In genomic region chr4:148874331-148874730, GRCh38 we compare ENCODE assay signal across 24 cellular contexts.
DNase-seq lines count a peak whose midpoint lies in the region; ATAC-seq and TF ChIP-seq lines count a peak whose summit lies in the region.
"Had no signal": no experiment of that assay in that cellular context is flagged by ENCODE, and none has a peak within 500 bp of the region (broad histone marks: within the 10 kb centered on the region; RNA-seq: fewer than 3 reads in every experiment).

No MANE protein-coding gene starts in this region.

- no peaks in the 10 kb centered on the region for H3K4me1 ChIP-seq in OCI-LY3 (ENCODE audit: low read length)
- H3K4me1 ChIP-seq: upper lobe of left lung had no signal

- peak; percentile 14 for DNase-seq in epithelial cell of esophagus (ENCODE audit: low read depth)
- DNase-seq in myocyte (ENCODE audit: low read depth) = peak; percentile 15
- no peak for DNase-seq in dedifferentiated amniotic fluid mesenchymal stem cell (ENCODE audit: extremely low spot score)
- DNase-seq in activated effector memory CD4-positive, alpha-beta T cell treated with Interleukin-2 at 50 U/mL for 16 hours = no peak
- DNase-seq in HEK293T (ENCODE audit: extremely low spot score) = no peak
- DNase-seq: activated CD4-positive, CD25-positive, alpha-beta regulatory T cell; activated naive CD4-positive, alpha-beta T cell treated with anti-CD3 and anti-CD28 coated beads, Interleukin-2, amount 10 ng/mL, durations not matched to agents 7 days and 5 days; activated T-cell treated with anti-CD3 and anti-CD28 coated beads, Interleukin-2, amount 50 U/mL, for 48 hours; AML-193; cerebellar nuclear complex; COR-L47; effector CD4-positive, alpha-beta T cell; naive B cell; NCI-H2171 treated with DMSO at 0.1 percent for 48 hours; NCI-H748 treated with DMSO at 0.1 percent for 48 hours; ovary; right cardiac atrium; SK-N-SH; stimulated activated CD8-positive, alpha-beta memory T cell treated with anti-CD3 and anti-CD28 coated beads, Interleukin-4, amount 100 ng/mL, for 48 hours; upper lobe of left lung had no signal

- no peak overlapping the region for H3K27ac ChIP-seq in OCI-LY3 (ENCODE audit: low read length)
- H3K27ac ChIP-seq: ovary, upper lobe of left lung had no signal

- H3K9me3 ChIP-seq in OCI-LY3 (ENCODE audit: insufficient read depth, low read length) = no peaks in the 10 kb centered on the region
- H3K9me3 ChIP-seq: ovary, SK-N-SH, upper lobe of left lung had no signal

- H3K79me2 ChIP-seq in OCI-LY3 (ENCODE audit: low read length) = no peaks in the 10 kb centered on the region

- H3K4me2 ChIP-seq in OCI-LY3 (ENCODE audit: low read length) = no peak overlapping the region
- H3K4me2 ChIP-seq: SK-N-SH had no signal

- no peak overlapping the region for H3K4me3 ChIP-seq in OCI-LY3 (ENCODE audit: low read length)
- no peak overlapping the region for H3K4me3 ChIP-seq in epithelial cell of esophagus (ENCODE audit: low read length)
- H3K4me3 ChIP-seq: lung, ovary, upper lobe of left lung had no signal

- POLR2A ChIA-PET in HEK293T (lab: Yijun Ruan, JAX) = no interaction called here

- TF ChIP-seq CTCF in OCI-LY3 (IDR thresholded peaks at IDR 0.05; ENCODE audit: low read depth, low read length) (peak; percentile 65), epithelial cell of esophagus (IDR thresholded peaks at IDR 0.05; ENCODE audit: insufficient read depth, low read depth, low read length, missing control alignments) (peak; percentile 37)

- H2AFZ ChIP-seq in OCI-LY3 (ENCODE audit: low read depth, low read length) = no peak overlapping the region

- no peaks in the 10 kb centered on the region for H3K36me3 ChIP-seq in OCI-LY3 (replicated peaks; ENCODE audit: low read depth, low read length)
- H3K36me3 ChIP-seq: ovary, upper lobe of left lung had no signal

- H3K27me3 ChIP-seq in OCI-LY3 (ENCODE audit: low read depth, low read length) = no peaks in the 10 kb centered on the region
- H3K27me3 ChIP-seq: ovary, upper lobe of left lung had no signal

- H3K9ac ChIP-seq in OCI-LY3 (ENCODE audit: low read length) = no peak overlapping the region
- H3K9ac ChIP-seq: SK-N-SH had no signal

- ATAC-seq in GM18907 (IDR thresholded peaks at IDR 0.05; ENCODE audit: unreplicated experiment) = peak; percentile 44
- ATAC-seq in GM21737 (IDR thresholded peaks at IDR 0.05; ENCODE audit: unreplicated experiment) = no peak
- ATAC-seq: right cardiac atrium had no signal

- H4K20me1 ChIP-seq in OCI-LY3 (ENCODE audit: insufficient read depth, low read length) = no peaks in the 10 kb centered on the region

- CTCF ChIA-PET in HEK293T (lab: Yijun Ruan, JAX) = no interaction called here

TF ChIP-seq in HEK293T, 16 proteins besides CTCF, POLR2A, EP300 and RAD21:
- no peak for TF ChIP-seq NFRKB (IDR thresholded peaks at IDR 0.05)
- TF ChIP-seq CTBP1 (IDR thresholded peaks at IDR 0.05; ENCODE audit: borderline replicate concordance) = no peak
- TF ChIP-seq TARDBP (IDR thresholded peaks at IDR 0.05) = no peak
- no peak for TF ChIP-seq LEF1 (IDR thresholded peaks at IDR 0.05; ENCODE audit: borderline replicate concordance)
- no peak for TF ChIP-seq FOXK2 (IDR thresholded peaks at IDR 0.05)
- TF ChIP-seq PKNOX1 (IDR thresholded peaks at IDR 0.05) = no peak
- TF ChIP-seq L3MBTL2 (conservative IDR thresholded peaks at IDR 0.05) = no peak
- no peak for TF ChIP-seq ZNF384 (IDR thresholded peaks at IDR 0.05)

Comparison
In these comparisons a context has a peak if more than half of its experiments do, and no peak if none do; other contexts are left out.
1. DNase-seq: peak in epithelial cell of esophagus (single experiment) and myocyte (single experiment); none in dedifferentiated amniotic fluid mesenchymal stem cell (single experiment), activated effector memory CD4-positive, alpha-beta T cell treated with Interleukin-2 at 50 U/mL for 16 hours (single experiment) and HEK293T (single experiment).